Comparison of ENCODE assay signal across 27 cellular contexts in the genomic region with DNA sequence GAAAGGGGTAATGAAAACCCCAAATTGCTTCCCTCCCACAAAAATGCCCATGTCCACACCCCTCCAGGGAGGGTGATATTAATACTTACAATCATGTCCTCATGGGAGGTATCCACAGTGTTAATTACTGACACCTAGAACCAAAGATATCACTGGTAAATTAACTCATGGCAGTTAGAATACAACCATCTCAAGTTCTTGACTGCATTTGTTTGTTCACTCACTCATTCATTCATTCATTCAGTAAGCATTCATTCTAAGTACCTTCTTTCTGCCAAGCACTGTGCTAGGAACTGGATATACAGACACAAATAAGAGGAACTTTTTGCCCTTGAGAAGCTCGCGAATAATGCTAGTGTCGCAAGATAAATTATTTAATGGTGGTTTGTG. TPM values are rescaled to one million over a fixed set of nuclear protein-coding genes. Genes with fewer than 3 reads are reported as not detected.
DNase-seq lines count a peak whose midpoint lies in the region; ATAC-seq, FAIRE-seq and TF ChIP-seq lines count a peak whose summit lies in the region.
"Had no signal": no experiment of that assay in that cellular context is flagged by ENCODE, and none has a peak within 500 bp of the region (broad histone marks: within the 10 kb centered on the region; RNA-seq: fewer than 3 reads in every experiment).

No MANE protein-coding gene starts in this region.

- no peaks in the 10 kb centered on the region for H3K27me3 Mint-ChIP-seq in T-helper 1 cell treated with Interleukin-12 subunit alpha and Interleukin-12 subunit beta and Interleukin-4 antibody, amounts not matched to agents 30 μg/mL and 1 μg/mL, for 36 hours (ENCODE audit: low read depth)
- H3K27me3 Mint-ChIP-seq in CD4-positive, alpha-beta memory T cell, result no peaks in the 10 kb centered on the region
- H3K27me3 Mint-ChIP-seq in natural killer cell (ENCODE audit: low read depth in 2 of 2), result no peaks in the 10 kb centered on the region
- H3K27me3 Mint-ChIP-seq: activated CD4-positive, alpha-beta memory T cell treated with anti-CD3 and anti-CD28 coated beads for 36 hours; activated naive CD8-positive, alpha-beta T cell treated with anti-CD3 and anti-CD28 coated beads, Interleukin-2, amount 50 U/mL, for 24 hours; stimulated activated naive CD8-positive, alpha-beta T cell treated with anti-CD3 and anti-CD28 coated beads, Interleukin-15, Interleukin-2, amounts not matched to agents 100 ng/mL and 50 ng/mL, for 24 hours; T-cell had no signal

- intact Hi-C loops in CD4-positive, alpha-beta memory T cell (cut with micrococcal nuclease), result no loop called here
- intact Hi-C loops in GM12878 (cut with micrococcal nuclease; ENCODE audit: unreplicated experiment), result no loop called here
- intact Hi-C loops in natural killer cell (cut with micrococcal nuclease), result no loop called here

- TF ChIP-seq RAD21 in GM12878 (IDR thresholded peaks at IDR 0.05; ENCODE audit: insufficient read depth, low read depth, low read length), result no peak

- peaks cover 28% of the 10 kb centered on the region for H3K4me1 ChIP-seq in CD4-positive, alpha-beta memory T cell (ENCODE audit: insufficient read depth, low read length)
- 0 out of 2 replicates have a peak, but pooled peaks cover 3% of the 10 kb centered on the region for H3K4me1 ChIP-seq in GM12878 (ENCODE audit: control insufficient read depth, insufficient read depth, low read length)
- H3K4me1 ChIP-seq: SJCRH30 had no signal

- H3K27ac Mint-ChIP-seq in T-helper 1 cell treated with Interleukin-12 subunit alpha and Interleukin-12 subunit beta and Interleukin-4 antibody, amounts not matched to agents 30 μg/mL and 1 μg/mL, for 36 hours, result peak overlapping the region; percentile 59
- peak overlapping the region in 5 of 7 donors; percentile 29 to 89 (median 76) for H3K27ac Mint-ChIP-seq in CD4-positive, alpha-beta memory T cell
- no peak overlapping the region for H3K27ac Mint-ChIP-seq in natural killer cell
- H3K27ac Mint-ChIP-seq: activated CD4-positive, alpha-beta memory T cell treated with anti-CD3 and anti-CD28 coated beads for 36 hours; activated naive CD8-positive, alpha-beta T cell treated with anti-CD3 and anti-CD28 coated beads, Interleukin-2, amount 50 U/mL, for 24 hours; endodermal cell had no signal

- H2AFZ ChIP-seq in GM12878 (ENCODE audit: control insufficient read depth, low read depth, low read length), result no peak overlapping the region
- H2AFZ ChIP-seq: GM23248 had no signal

- DNase-seq in T-helper 1 cell (no peak), GM12878 (ENCODE audit: low read depth, low spot score) (no peak), natural killer cell (no peak), Ammon's horn (ENCODE audit: low spot score) (no peak), NCI-H1105 treated with DMSO at 0.1 percent for 48 hours (lab: John Stamatoyannopoulos, UW) (no peak)
- no peak for DNase-seq in CD4-positive, alpha-beta memory T cell
- DNase-seq: activated CD4-positive, alpha-beta memory T cell treated with anti-CD3 and anti-CD28 coated beads for 36 hours; activated naive CD8-positive, alpha-beta T cell treated with anti-CD3 and anti-CD28 coated beads, Interleukin-2, amount 50 U/mL, for 24 hours; colonic mucosa; EL; endodermal cell; GM23248; kidney; NCI-H1105; NCI-H2081; NCI-H446; SJCRH30; T-cell; thyroid gland had no signal

- 96% methylated on average over 3 of the region's 3 CpGs for WGBS in GM12878 (ENCODE audit: insufficient coverage, insufficient replicate concordance, low lambda C conversion rate, missing lambda C conversion rate)

- no peak for TF ChIP-seq EP300 in GM12878 (IDR thresholded peaks at IDR 0.05; ENCODE audit: borderline replicate concordance in 1 of 2, control insufficient read depth in 1 of 2, low read depth in 2 of 2, low read length in 2 of 2)

- H3K4me1 Mint-ChIP-seq in T-helper 1 cell treated with Interleukin-12 subunit alpha and Interleukin-12 subunit beta and Interleukin-4 antibody, amounts not matched to agents 30 μg/mL and 1 μg/mL, for 36 hours (ENCODE audit: low read depth), result peaks cover 24% of the 10 kb centered on the region
- H3K4me1 Mint-ChIP-seq in CD4-positive, alpha-beta memory T cell, result peaks cover 18 to 43% (median 32%) of the 10 kb centered on the region in 4 donors
- H3K4me1 Mint-ChIP-seq in natural killer cell, result peaks cover 28 to 32% of the 10 kb centered on the region in 2 donors

- H3K9ac ChIP-seq in GM12878 (ENCODE audit: control insufficient read depth, insufficient read depth, low read length), result no peak overlapping the region

- H3K36me3 Mint-ChIP-seq in T-helper 1 cell treated with Interleukin-12 subunit alpha and Interleukin-12 subunit beta and Interleukin-4 antibody, amounts not matched to agents 30 μg/mL and 1 μg/mL, for 36 hours (ENCODE audit: low read depth), result peaks cover 25% of the 10 kb centered on the region
- H3K36me3 Mint-ChIP-seq in CD4-positive, alpha-beta memory T cell, result peaks cover 20 to 54% of the 10 kb centered on the region in 2 donors
- H3K36me3 Mint-ChIP-seq in natural killer cell, result no peaks in the 10 kb centered on the region

- no peaks in the 10 kb centered on the region for H3K27me3 ChIP-seq in CD4-positive, alpha-beta memory T cell (ENCODE audit: insufficient read depth, low read length)
- no peaks in the 10 kb centered on the region for H3K27me3 ChIP-seq in GM12878 (replicated peaks in 1 of 2; ENCODE audit: control insufficient read depth in 2 of 2, insufficient read depth in 2 of 2, low read length in 1 of 2)
- H3K27me3 ChIP-seq: colonic mucosa, gastroesophageal sphincter, right atrium auricular region, SJCRH30, thyroid gland had no signal

- in situ Hi-C loops in GM12878 (cut with MboI), result no loop called here

- CTCF ChIA-PET in CD4-positive, alpha-beta memory T cell (lab: Charles Lee; ENCODE audit: partially characterized antibody), result no interaction called here
- CTCF ChIA-PET in GM12878 (lab: Yijun Ruan, JAX), result no interaction called here

- H3K27ac ChIP-seq in CD4-positive, alpha-beta memory T cell (ENCODE audit: low read depth, low read length), result no peak overlapping the region
- H3K27ac ChIP-seq in GM12878 (ENCODE audit: control insufficient read depth, insufficient read depth), result no peak overlapping the region
- H3K27ac ChIP-seq: 22Rv1, colonic mucosa, gastroesophageal sphincter, GM23248, right atrium auricular region, SJCRH30, thyroid gland had no signal

- H3K4me2 ChIP-seq in GM12878 (ENCODE audit: control insufficient read depth, insufficient read depth), result no peak overlapping the region

- SMC1A ChIA-PET in GM12878 (lab: Charles Lee; ENCODE audit: uncharacterized antibody, unreplicated experiment), result no interaction called here

- no peak for FAIRE-seq in GM12878 (lab: Jason Lieb, UNC)
- FAIRE-seq: kidney, RCC 7860 had no signal

- H3K4me3 Mint-ChIP-seq in T-helper 1 cell treated with Interleukin-12 subunit alpha and Interleukin-12 subunit beta and Interleukin-4 antibody, amounts not matched to agents 30 μg/mL and 1 μg/mL, for 36 hours, result peak overlapping the region; percentile 46
- H3K4me3 Mint-ChIP-seq in CD4-positive, alpha-beta memory T cell, result peak overlapping the region in 6 of 8 donors; percentile 27 to 71 (median 43)
- H3K4me3 Mint-ChIP-seq in natural killer cell, result peak overlapping the region; percentile 63
- H3K4me3 Mint-ChIP-seq: activated CD4-positive, alpha-beta memory T cell treated with anti-CD3 and anti-CD28 coated beads for 36 hours; activated naive CD8-positive, alpha-beta T cell treated with anti-CD3 and anti-CD28 coated beads, Interleukin-2, amount 50 U/mL, for 24 hours; endodermal cell had no signal

- no peaks in the 10 kb centered on the region for H3K9me3 ChIP-seq in CD4-positive, alpha-beta memory T cell (ENCODE audit: control insufficient read depth in 1 of 2, low read length in 2 of 2)
- no peaks in the 10 kb centered on the region for H3K9me3 ChIP-seq in GM12878 (replicated peaks; ENCODE audit: control insufficient read depth, insufficient read depth, low read length)
- H3K9me3 ChIP-seq: colonic mucosa, gastroesophageal sphincter, right atrium auricular region, SJCRH30, thyroid gland had no signal

- peaks cover 53% of the 10 kb centered on the region for H3K36me3 ChIP-seq in CD4-positive, alpha-beta memory T cell (ENCODE audit: insufficient read depth, low read length)
- H3K36me3 ChIP-seq in GM12878 (ENCODE audit: control insufficient read depth in 2 of 2, insufficient read depth in 2 of 2, low read length in 1 of 2), result peaks cover 6 to 35% of the 10 kb centered on the region in 2 experiments

- TF ChIP-seq POLR2A in GM12878 (IDR thresholded peaks at IDR 0.05; ENCODE audit: low read depth, low read length), result no peak

- POLR2A ChIA-PET in CD4-positive, alpha-beta memory T cell (lab: Charles Lee; ENCODE audit: partially characterized antibody), result no interaction called here
- POLR2A ChIA-PET in GM12878 (lab: Charles Lee), result no interaction called here

- no TSS peak for BruUV-seq in GM12878 (replicated peaks; lab: Mats Ljungman, UMichigan)

- H3K79me2 ChIP-seq in GM12878 (ENCODE audit: control insufficient read depth, insufficient read depth, low read length), result peaks cover 24% of the 10 kb centered on the region

- H3K9me3 Mint-ChIP-seq in T-helper 1 cell treated with Interleukin-12 subunit alpha and Interleukin-12 subunit beta and Interleukin-4 antibody, amounts not matched to agents 30 μg/mL and 1 μg/mL, for 36 hours, result no peaks in the 10 kb centered on the region
- H3K9me3 Mint-ChIP-seq in CD4-positive, alpha-beta memory T cell, result no peaks in the 10 kb centered on the region
- no peaks in the 10 kb centered on the region for H3K9me3 Mint-ChIP-seq in natural killer cell
- H3K9me3 Mint-ChIP-seq: activated CD4-positive, alpha-beta memory T cell treated with anti-CD3 and anti-CD28 coated beads for 36 hours; activated naive CD8-positive, alpha-beta T cell treated with anti-CD3 and anti-CD28 coated beads, Interleukin-2, amount 50 U/mL, for 24 hours; endodermal cell; stimulated activated naive CD8-positive, alpha-beta T cell treated with anti-CD3 and anti-CD28 coated beads, Interleukin-15, Interleukin-2, amounts not matched to agents 100 ng/mL and 50 ng/mL, for 24 hours; T-cell had no signal

- ATAC-seq in GM12878 (no peak), natural killer cell (no peak), GM21381 (IDR thresholded peaks at IDR 0.05; ENCODE audit: unreplicated experiment) (no peak)
- ATAC-seq: activated naive CD8-positive, alpha-beta T cell treated with anti-CD3 and anti-CD28 coated beads, Interleukin-2, amount 50 U/mL, for 24 hours; gastroesophageal sphincter; T-cell had no signal

- RAD21 ChIA-PET in GM12878 (lab: Charles Lee; ENCODE audit: unreplicated experiment), result no interaction called here

- no peaks in the 10 kb centered on the region for H4K20me1 ChIP-seq in GM12878 (ENCODE audit: control insufficient read depth, insufficient read depth)

- H3K4me3 ChIP-seq in CD4-positive, alpha-beta memory T cell (ENCODE audit: low read length in 2 of 2), result no peak overlapping the region
- H3K4me3 ChIP-seq in GM12878, result no peak overlapping the region
- H3K4me3 ChIP-seq: colonic mucosa, gastroesophageal sphincter, lung, right atrium auricular region, SJCRH30, thyroid gland had no signal

- TF ChIP-seq CTCF in GM12878 (IDR thresholded peaks at IDR 0.05 in 2 of 3, conservative IDR thresholded peaks at IDR 0.05 in 1 of 3; ENCODE audit: control insufficient read depth in 2 of 3, extremely low read depth in 1 of 3, insufficient read depth in 1 of 3, low read depth in 3 of 3, low read length in 3 of 3), result no peak
- no peak for TF ChIP-seq CTCF in natural killer cell (IDR thresholded peaks at IDR 0.05)

RNA-seq across cellular contexts. Expression of a gene that starts 3.0 kb away (rescaled TPM):
- total RNA-seq in CD4-positive, alpha-beta memory T cell, result 10 to 100 TPM; 64.1 to 67.9 TPM
- 100 to 1,000 TPM; 131 to 155 TPM for polyA plus RNA-seq in CD4-positive, alpha-beta memory T cell
- total RNA-seq in GM12878 (2013; cell fraction: nucleolus; rRNA removed), result 108 and 120 TPM in 2 replicates
- total RNA-seq in GM12878 (2014; rRNA removed) (165 and 172 TPM in 2 replicates), GM12878 (2014; rRNA removed; fragmentation: Illumina TruSeq; extraction: Trizol) (100 and 115 TPM in 2 replicates), GM12878 (2021) (113 and 117 TPM in 2 replicates), natural killer cell (100 to 1,000 TPM in 1 of 3 donors, 10 to 100 TPM in 2; 88.6 to 105 (median 99.3) TPM)
- 73.1 TPM for polyA plus RNA-seq in GM12878 (2011; ENCODE audit: low read depth)
- polyA plus RNA-seq in GM12878 (2011; rRNA removed) (62.9 and 89.1 TPM in 2 replicates), GM12878 (2014; fragmentation: Illumina TruSeq; extraction: Trizol) (59.6 and 134 TPM in 2 replicates), GM12878 (2014; fragmentation: Nextera tagmentation; extraction: Ambion mirVana) (10 to 100 TPM; 42.8 to 55.6 TPM), GM12878 (2014; rRNA removed) (119 and 128 TPM in 2 replicates), GM12878 (2016; fragmentation: Nextera tagmentation; extraction: Ambion mirVana) (100 to 1,000 TPM; 211 to 229 TPM)
- polyA plus RNA-seq in GM12878 (2011; cell fraction: cytosol; rRNA removed), result 127 and 179 TPM in 2 replicates
- 111 and 137 TPM in 2 replicates for polyA plus RNA-seq in GM12878 (2011; cell fraction: nucleus; rRNA removed)
- polyA plus RNA-seq in GM12878 (2012), result 97.6 and 109 TPM in 2 replicates
- 150 and 197 TPM in 2 replicates for polyA minus RNA-seq in GM12878 (2011; rRNA and poly(A)+ RNA removed)
- 69.2 and 69.6 TPM in 2 replicates for polyA minus RNA-seq in GM12878 (2011; cell fraction: cytosol; rRNA and poly(A)+ RNA removed)
- polyA minus RNA-seq in GM12878 (2011; cell fraction: nucleus; rRNA and poly(A)+ RNA removed), result 43.2 and 81.7 TPM in 2 replicates

RNA-seq across cellular contexts. Expression of a gene that starts 25.2 kb away (rescaled TPM):
- 1 to 10 TPM in 1 of 2 experiments, not detected in 1; 1.1 TPM for total RNA-seq in CD4-positive, alpha-beta memory T cell
- under 1 TPM in 1 of 2 donors, not detected in 1; 0.75 TPM for polyA plus RNA-seq in CD4-positive, alpha-beta memory T cell
- 4.3 and 5.2 TPM in 2 replicates for total RNA-seq in GM12878 (2013; cell fraction: nucleolus; rRNA removed)
- 0.73 TPM in 1 of 2 replicates, not detected in the other for total RNA-seq in GM12878 (2014; rRNA removed)
- 0.55 and 0.67 TPM in 2 replicates for total RNA-seq in GM12878 (2014; rRNA removed; fragmentation: Illumina TruSeq; extraction: Trizol)
- total RNA-seq in GM12878 (2021), result 1.4 and 2.2 TPM in 2 replicates
- polyA plus RNA-seq in GM12878 (2011; ENCODE audit: low read depth), result 1.7 TPM
- 1.7 and 1.8 TPM in 2 replicates for polyA plus RNA-seq in GM12878 (2011; rRNA removed)
- 2.2 and 2.4 TPM in 2 replicates for polyA plus RNA-seq in GM12878 (2011; cell fraction: cytosol; rRNA removed)
- 7.3 and 9.8 TPM in 2 replicates for polyA plus RNA-seq in GM12878 (2011; cell fraction: nucleus; rRNA removed)
- 1.0 and 2.7 TPM in 2 replicates for polyA plus RNA-seq in GM12878 (2012)
- polyA plus RNA-seq in GM12878 (2014; fragmentation: Illumina TruSeq; extraction: Trizol), result 0.60 TPM in 1 of 2 replicates, not detected in the other
- under 1 TPM; 0.35 to 0.58 TPM for polyA plus RNA-seq in GM12878 (2014; fragmentation: Nextera tagmentation; extraction: Ambion mirVana)
- 1.0 and 2.4 TPM in 2 replicates for polyA plus RNA-seq in GM12878 (2014; rRNA removed)
- polyA plus RNA-seq in GM12878 (2016; fragmentation: Nextera tagmentation; extraction: Ambion mirVana), result 1 to 10 TPM; 1.0 to 1.1 TPM
- 0.88 and 2.3 TPM in 2 replicates for polyA minus RNA-seq in GM12878 (2011; rRNA and poly(A)+ RNA removed)
- polyA minus RNA-seq in GM12878 (2011; cell fraction: cytosol; rRNA and poly(A)+ RNA removed), result 1.9 TPM in 1 of 2 replicates, not detected in the other
- 2.4 and 2.9 TPM in 2 replicates for polyA minus RNA-seq in GM12878 (2011; cell fraction: nucleus; rRNA and poly(A)+ RNA removed)
- total RNA-seq in natural killer cell, result 1 to 10 TPM; 1.4 to 2.6 (median 1.5) TPM
- total RNA-seq: endodermal cell, GM23248, right atrium auricular region, SJCRH30 had no signal

Comparison
In these comparisons a context has a peak if more than half of its experiments do, and no peak if none do; other contexts are left out.
1. H3K27ac Mint-ChIP-seq: peak in T-helper 1 cell treated with Interleukin-12 subunit alpha and Interleukin-12 subunit beta and Interleukin-4 antibody, amounts not matched to agents 30 μg/mL and 1 μg/mL, for 36 hours (single experiment) and CD4-positive, alpha-beta memory T cell (5 of 7); none in natural killer cell (0 of 2).
2. Peak in every context shown above with its lines, with median percentiles within 50 percentile points of each other: H3K4me3 Mint-ChIP-seq.